In the genomic region with DNA sequence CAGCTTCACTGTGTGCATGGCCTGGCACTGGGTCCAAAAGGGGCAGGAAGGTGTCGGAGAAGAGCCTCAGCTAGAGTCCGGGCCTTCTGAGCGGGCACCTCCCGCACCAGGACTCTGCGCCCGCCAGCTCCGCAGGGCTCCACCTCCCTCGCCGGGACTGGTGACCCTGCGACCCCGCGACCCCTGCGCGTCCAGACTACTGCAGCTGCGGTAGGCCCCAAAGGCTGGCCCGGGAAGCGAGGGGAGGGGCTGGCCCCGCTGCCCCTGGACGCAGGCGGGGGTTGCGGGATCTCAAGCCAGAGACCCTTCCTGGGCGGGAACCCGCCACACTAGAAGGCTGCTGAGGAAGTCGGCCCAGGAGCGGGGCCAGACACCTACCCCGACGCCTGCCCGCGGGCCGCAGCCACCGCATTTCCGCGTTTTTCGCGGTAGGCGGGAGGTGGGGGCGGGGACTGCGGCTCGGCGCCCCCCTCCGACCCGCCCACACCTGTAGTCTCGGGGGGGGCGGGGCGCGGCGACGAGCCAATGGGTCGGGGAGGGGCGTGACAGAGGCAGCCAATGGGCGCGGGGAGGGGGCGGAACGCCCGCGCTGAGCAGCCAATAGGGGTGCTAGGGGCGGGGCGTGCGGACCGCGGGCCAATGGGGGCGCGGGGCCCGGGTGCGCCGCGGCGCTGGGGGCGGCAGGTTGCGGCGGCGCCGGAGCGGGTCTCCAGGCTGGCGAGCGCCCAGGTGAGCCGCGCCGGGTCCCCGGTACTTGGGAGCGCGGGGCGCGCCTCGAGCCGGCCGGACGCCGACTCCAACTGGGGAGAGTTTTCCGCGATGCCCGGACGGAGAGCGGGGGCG, we compare ENCODE assay signal across 8 cellular contexts. TPM values are rescaled to one million over a fixed set of nuclear protein-coding genes. Genes with fewer than 3 reads are reported as not detected.
DNase-seq lines count a peak whose midpoint lies in the region; ATAC-seq and TF ChIP-seq lines count a peak whose summit lies in the region.

A gene with protein sequence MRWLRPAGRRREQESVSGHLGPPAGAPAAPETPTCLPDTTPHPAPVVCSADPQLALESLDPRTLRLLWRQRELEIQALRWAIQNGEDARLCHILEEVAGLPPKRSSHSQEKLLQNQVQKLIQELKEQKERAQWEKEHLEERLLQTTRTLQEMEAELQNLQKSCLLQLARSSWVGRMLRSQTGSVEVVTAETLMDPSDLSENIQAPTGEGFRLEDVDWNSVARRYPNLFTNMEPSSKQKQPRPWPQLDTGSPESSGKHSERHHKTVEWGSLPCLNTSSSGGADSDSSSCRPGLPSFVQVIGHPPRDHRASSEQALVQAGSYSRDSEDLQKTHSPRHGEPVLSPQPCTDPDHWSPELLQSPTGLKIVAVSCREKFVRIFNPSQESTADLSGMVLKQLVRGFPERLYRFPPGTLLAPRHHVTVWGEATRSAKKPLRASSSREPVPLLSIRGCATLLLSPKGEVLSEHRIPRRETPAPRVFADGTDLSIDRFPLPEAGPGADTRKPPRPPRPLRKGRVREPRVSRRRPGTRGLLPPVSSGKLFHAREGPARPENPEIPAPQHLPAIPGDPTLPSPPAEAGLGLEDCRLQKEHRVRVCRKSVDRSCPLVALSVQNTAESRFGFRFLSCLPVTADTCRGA (minus strand): TSS at position 434 of the 843 bp plus-strand sequence. CDS start 22 bp downstream, at position 412.
RASSF7 (plus strand) TSS at position 666 of the 843 bp plus-strand sequence. CDS start 799 bp downstream, outside the sequence.

- H3K27me3 Mint-ChIP-seq in activated CD4-positive, alpha-beta T cell treated with anti-CD3 and anti-CD28 coated beads for 36 hours = peaks cover 2% of the 10 kb centered on the region

- H3K9me3 Mint-ChIP-seq in activated CD4-positive, alpha-beta T cell treated with anti-CD3 and anti-CD28 coated beads for 36 hours (ENCODE audit: low read depth) = no peaks in the 10 kb centered on the region

- peaks cover 13% of the 10 kb centered on the region for H3K4me1 ChIP-seq in colonic mucosa

- H3K9ac ChIP-seq in colonic mucosa (ENCODE audit: low read depth in 2 of 2, low read length in 2 of 2) = peak within 1 kb of the TSS; percentile 92 to 93

- H3K27me3 ChIP-seq in colonic mucosa = peaks cover 15% of the 10 kb centered on the region

- intact Hi-C loops in activated CD4-positive, alpha-beta T cell treated with anti-CD3 and anti-CD28 coated beads for 36 hours (cut with DNase I, micrococcal nuclease) = loop anchor here (1.0 to 2.0 kb wide), 7 partner anchors 8 to 135 kb away; partner anchors contain the start of genes PHRF1 (in 2 of the 2), DEAF1 (in 1 of the 2), HRAS (in 1 of the 2) and RNH1 (in 1 of the 2)
- intact Hi-C loops in colonic mucosa (cut with DNase I) = no loop called here

- peak within 1 kb of the TSS; percentile 96 for H3K27ac ChIP-seq in colonic mucosa

- H3K4me3 Mint-ChIP-seq in activated CD4-positive, alpha-beta T cell treated with anti-CD3 and anti-CD28 coated beads for 36 hours = peak within 1 kb of the TSS; percentile 85

- peaks cover 8% of the 10 kb centered on the region for H3K4me1 Mint-ChIP-seq in activated CD4-positive, alpha-beta T cell treated with anti-CD3 and anti-CD28 coated beads for 36 hours

- POLR2A ChIA-PET in activated CD4-positive, alpha-beta T cell treated with anti-CD3 and anti-CD28 coated beads for 36 hours (lab: Charles Lee) = no interaction called here

- ATAC-seq in GM19023 (IDR thresholded peaks at IDR 0.05; ENCODE audit: unreplicated experiment) (peak; percentile 69), HG03175 (IDR thresholded peaks at IDR 0.05; ENCODE audit: unreplicated experiment) (peak; percentile 82), left lobe of liver (peak; percentile 80)
- ATAC-seq in activated CD4-positive, alpha-beta T cell treated with anti-CD3 and anti-CD28 coated beads for 36 hours = peak; percentile 93

- peak within 1 kb of the TSS; percentile 72 for H3K27ac Mint-ChIP-seq in activated CD4-positive, alpha-beta T cell treated with anti-CD3 and anti-CD28 coated beads for 36 hours

- TF ChIP-seq CTCF in AG09309 (IDR thresholded peaks at IDR 0.05; ENCODE audit: control insufficient read depth, insufficient read depth, low read depth, low read length, missing control alignments) (no peak), colonic mucosa (IDR thresholded peaks at IDR 0.05) (no peak)

- DNase-seq in AG09309 (ENCODE audit: low read depth) (no peak), NCI-H446 (lab: John Stamatoyannopoulos, UW) (peak; percentile 75 to 92), colonic mucosa (peak; percentile 95), left lobe of liver (ENCODE audit: low spot score) (peak; percentile 94)
- peak; percentile 97 for DNase-seq in activated CD4-positive, alpha-beta T cell treated with anti-CD3 and anti-CD28 coated beads for 36 hours
- DNase-seq in stimulated activated CD4-positive, alpha-beta T cell treated with anti-CD3 and anti-CD28 coated beads, Interleukin-1b, Interleukin-23, amount 100 ng/mL, for 48 hours = peak; percentile 94

- no peaks in the 10 kb centered on the region for H3K36me3 ChIP-seq in colonic mucosa

- H3K4me3 ChIP-seq in AG09309 (ENCODE audit: control insufficient read depth, low read depth, low read length) (peak within 1 kb of the TSS; percentile 58), colonic mucosa (peak within 1 kb of the TSS; percentile 86)

- peaks cover 1% of the 10 kb centered on the region for H3K36me3 Mint-ChIP-seq in activated CD4-positive, alpha-beta T cell treated with anti-CD3 and anti-CD28 coated beads for 36 hours (ENCODE audit: low read depth)

- CTCF ChIA-PET in activated CD4-positive, alpha-beta T cell treated with anti-CD3 and anti-CD28 coated beads for 36 hours (lab: Charles Lee) = interaction anchor here (1.0 to 1.6 kb wide), 4 partner anchors 15 to 187 kb away, joined by 3 to 7 read pairs (median 4); partner anchors contain the start of gene TALDO1

- H3K9me3 ChIP-seq in colonic mucosa = no peaks in the 10 kb centered on the region

RNA-seq across cellular contexts. Expression of the first gene that starts in this region (rescaled TPM):
- total RNA-seq in activated CD4-positive, alpha-beta T cell treated with anti-CD3 and anti-CD28 coated beads for 36 hours = 1 to 10 TPM; 2.7 to 4.9 TPM
- total RNA-seq in colonic mucosa (10 to 100 TPM in 1 of 2 donors, 1 to 10 TPM in 1; 9.8 to 13.6 TPM), left lobe of liver (13.4 TPM)

RNA-seq across cellular contexts. Expression of gene RASSF7, which starts in this region (rescaled TPM):
- total RNA-seq in activated CD4-positive, alpha-beta T cell treated with anti-CD3 and anti-CD28 coated beads for 36 hours = 10 to 100 TPM; 16.8 TPM
- total RNA-seq in colonic mucosa (100 to 1,000 TPM; 108 to 139 TPM), left lobe of liver (36.6 TPM)
